Comparison of ENCODE assay signal across 14 cellular contexts in the genomic region with DNA sequence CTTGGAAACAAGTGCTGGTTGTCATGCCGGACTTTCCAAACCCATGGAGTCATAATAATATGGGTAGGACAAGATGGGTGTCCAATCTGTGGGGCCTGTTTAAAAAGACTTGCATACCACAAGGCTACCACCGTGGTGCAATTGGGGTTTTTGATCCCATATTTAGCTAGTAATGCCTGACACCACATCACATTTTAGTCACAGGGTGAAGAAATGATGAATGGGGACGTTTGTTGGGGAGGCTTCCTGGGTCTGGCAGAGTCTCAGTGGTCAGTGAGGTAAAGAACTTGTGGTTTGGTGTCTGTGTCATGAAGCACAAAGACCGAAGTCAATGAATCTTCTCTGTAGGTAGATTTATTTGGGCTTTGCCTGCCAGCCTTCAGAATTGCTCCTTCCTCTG. TPM values are rescaled to one million over a fixed set of nuclear protein-coding genes. Genes with fewer than 3 reads are reported as not detected.
A peak's percentile ranks its signal among the peaks of the same experiment; 100 is the strongest.
DNase-seq lines count a peak whose midpoint lies in the region; ATAC-seq, FAIRE-seq and TF ChIP-seq lines count a peak whose summit lies in the region.
"Had no signal": no experiment of that assay in that cellular context is flagged by ENCODE, and none has a peak within 500 bp of the region (broad histone marks: within the 10 kb centered on the region; RNA-seq: fewer than 3 reads in every experiment).

No MANE protein-coding gene starts in this region.

- TF ChIP-seq EP300 in GM12878 (IDR thresholded peaks at IDR 0.05; ENCODE audit: borderline replicate concordance in 1 of 2, control insufficient read depth in 1 of 2, low read depth in 2 of 2, low read length in 2 of 2): peak; percentile 84

- RAD21 ChIA-PET in GM12878 (lab: Charles Lee; ENCODE audit: unreplicated experiment): interaction anchor here (1.1 to 1.6 kb wide), 4 partner anchors 11 to 119 kb away, joined by 3 to 5 read pairs (median 3); no protein-coding TSS in a partner anchor

- no peak overlapping the region for H3K9ac ChIP-seq in GM12878 (ENCODE audit: control insufficient read depth, insufficient read depth, low read length)
- H3K9ac ChIP-seq: BLaER1 had no signal

- H3K4me1 ChIP-seq in GM12878 (ENCODE audit: control insufficient read depth, insufficient read depth, low read length): no peaks in the 10 kb centered on the region
- H3K4me1 ChIP-seq in naive thymus-derived CD4-positive, alpha-beta T cell (ENCODE audit: control insufficient read depth in 2 of 2, insufficient read depth in 2 of 2, low read length in 2 of 2): no peaks in the 10 kb centered on the region
- H3K4me1 ChIP-seq: BLaER1 had no signal

- no peak for TF ChIP-seq RAD21 in GM12878 (IDR thresholded peaks at IDR 0.05; ENCODE audit: insufficient read depth, low read depth, low read length)

- no peaks in the 10 kb centered on the region for H3K9me3 ChIP-seq in GM12878 (replicated peaks; ENCODE audit: control insufficient read depth, insufficient read depth, low read length)
- no peaks in the 10 kb centered on the region for H3K9me3 ChIP-seq in naive thymus-derived CD4-positive, alpha-beta T cell (ENCODE audit: control insufficient read depth in 2 of 3, low read length in 3 of 3)
- H3K9me3 ChIP-seq: BLaER1 had no signal

- SMC1A ChIA-PET in GM12878 (lab: Charles Lee; ENCODE audit: uncharacterized antibody, unreplicated experiment): interaction anchor here (1.0 to 1.7 kb wide), 6 partner anchors 9 to 228 kb away, joined by 3 to 5 read pairs (median 3); no protein-coding TSS in a partner anchor

- H3K36me3 ChIP-seq in GM12878 (ENCODE audit: control insufficient read depth in 2 of 2, insufficient read depth in 2 of 2, low read length in 1 of 2): no peaks in the 10 kb centered on the region
- no peaks in the 10 kb centered on the region for H3K36me3 ChIP-seq in naive thymus-derived CD4-positive, alpha-beta T cell (ENCODE audit: control insufficient read depth in 2 of 3, insufficient read depth in 3 of 3, low read length in 3 of 3)
- H3K36me3 ChIP-seq: BLaER1 had no signal

- TF ChIP-seq CTCF in GM13976 (IDR thresholded peaks at IDR 0.05; ENCODE audit: borderline replicate concordance, control extremely low read depth, extremely low read depth, insufficient read depth, missing control alignments): no peak
- TF ChIP-seq CTCF in GM12878 (IDR thresholded peaks at IDR 0.05 in 2 of 3, conservative IDR thresholded peaks at IDR 0.05 in 1 of 3; ENCODE audit: control insufficient read depth in 2 of 3, extremely low read depth in 1 of 3, insufficient read depth in 1 of 3, low read depth in 3 of 3, low read length in 3 of 3): no peak
- TF ChIP-seq CTCF in RWPE1 (conservative IDR thresholded peaks at IDR 0.05; ENCODE audit: low read depth): no peak

- CTCF ChIA-PET in GM12878 (lab: Yijun Ruan, JAX): no interaction called here
- CTCF ChIA-PET in RWPE1 (lab: Yijun Ruan, JAX): no interaction called here
- CTCF ChIA-PET in naive thymus-derived CD4-positive, alpha-beta T cell (lab: Charles Lee): no interaction called here

- 7% methylated on average over 4 of the region's 4 CpGs for WGBS in GM12878 (ENCODE audit: insufficient coverage, insufficient replicate concordance, low lambda C conversion rate, missing lambda C conversion rate)

- H3K27ac Mint-ChIP-seq in naive thymus-derived CD4-positive, alpha-beta T cell: no peak overlapping the region

- DNase-seq in GM13976 (ENCODE audit: low spot score) (peak; percentile 55), GM12878 (ENCODE audit: low read depth, low spot score) (peak; percentile 59), RWPE1 (ENCODE audit: low spot score) (no peak), NCI-H1930 (lab: John Stamatoyannopoulos, UW) (no peak), globus pallidus (ENCODE audit: low spot score) (no peak)
- no peak for DNase-seq in naive thymus-derived CD4-positive, alpha-beta T cell
- DNase-seq: activated T-cell treated with anti-CD3 and anti-CD28 coated beads, Interleukin-2, amount 50 U/mL, for 48 hours; NCI-H1694 treated with DMSO at 0.1 percent for 48 hours; stimulated activated naive CD4-positive, alpha-beta T cell had no signal

- H3K4me3 Mint-ChIP-seq in naive thymus-derived CD4-positive, alpha-beta T cell: no peak overlapping the region
- H3K4me3 Mint-ChIP-seq: nephron had no signal

- no peak for TF ChIP-seq POLR2A in GM12878 (IDR thresholded peaks at IDR 0.05; ENCODE audit: low read depth, low read length)

- H3K27ac ChIP-seq in GM12878 (ENCODE audit: control insufficient read depth, insufficient read depth) (0 out of 2 replicates have a peak overlapping the region, but pooled peaks have one; percentile 18), RWPE1 (no peak overlapping the region)
- H3K27ac ChIP-seq in naive thymus-derived CD4-positive, alpha-beta T cell (ENCODE audit: low read depth, low read length): no peak overlapping the region
- H3K27ac ChIP-seq: BLaER1, VCaP had no signal

- H3K9me3 Mint-ChIP-seq in naive thymus-derived CD4-positive, alpha-beta T cell: no peaks in the 10 kb centered on the region
- H3K9me3 Mint-ChIP-seq: nephron had no signal

- peaks cover 3 to 34% (median 22%) of the 10 kb centered on the region in 5 donors for H3K27me3 Mint-ChIP-seq in naive thymus-derived CD4-positive, alpha-beta T cell

- peak; percentile 31 for FAIRE-seq in GM12878 (lab: Jason Lieb, UNC)

- H2AFZ ChIP-seq in GM12878 (ENCODE audit: control insufficient read depth, low read depth, low read length): no peak overlapping the region

- no TSS peak for BruUV-seq in GM12878 (replicated peaks; lab: Mats Ljungman, UMichigan)

- peaks cover 5% of the 10 kb centered on the region for H3K79me2 ChIP-seq in GM12878 (ENCODE audit: control insufficient read depth, insufficient read depth, low read length)

- H3K36me3 Mint-ChIP-seq in naive thymus-derived CD4-positive, alpha-beta T cell: no peaks in the 10 kb centered on the region

- H4K20me1 ChIP-seq in GM12878 (ENCODE audit: control insufficient read depth, insufficient read depth): no peaks in the 10 kb centered on the region
- H4K20me1 ChIP-seq: BLaER1 had no signal

- no peaks in the 10 kb centered on the region for H3K4me1 Mint-ChIP-seq in naive thymus-derived CD4-positive, alpha-beta T cell

- intact Hi-C loops in GM12878 (cut with micrococcal nuclease; ENCODE audit: unreplicated experiment): no loop called here
- intact Hi-C loops in naive thymus-derived CD4-positive, alpha-beta T cell (cut with micrococcal nuclease): no loop called here

- H3K4me3 ChIP-seq in GM12878: no peak overlapping the region
- H3K4me3 ChIP-seq in naive thymus-derived CD4-positive, alpha-beta T cell (ENCODE audit: low read length): no peak overlapping the region
- H3K4me3 ChIP-seq: BLaER1 had no signal

- POLR2A ChIA-PET in GM12878 (lab: Charles Lee) (interaction anchor here (1.4 kb wide), 1 partner anchor 16 kb away, joined by 3 read pairs; no protein-coding TSS in a partner anchor), RWPE1 (lab: Yijun Ruan, JAX; ENCODE audit: low non-redundant PET) (no interaction called here)
- POLR2A ChIA-PET in naive thymus-derived CD4-positive, alpha-beta T cell (lab: Charles Lee): no interaction called here

- in situ Hi-C loops in GM13976 (cut with MboI; ENCODE audit: low sequenced_read_pairs, unreplicated experiment) (no loop called here), GM12878 (cut with MboI) (no loop called here)

- H3K27me3 ChIP-seq in GM12878 (replicated peaks in 1 of 2; ENCODE audit: control insufficient read depth in 2 of 2, insufficient read depth in 2 of 2, low read length in 1 of 2): no peaks in the 10 kb centered on the region
- H3K27me3 ChIP-seq in naive thymus-derived CD4-positive, alpha-beta T cell (ENCODE audit: control insufficient read depth in 2 of 2, insufficient read depth in 2 of 2, low read length in 2 of 2): no peaks in the 10 kb centered on the region
- H3K27me3 ChIP-seq: BLaER1 had no signal

- ATAC-seq in GM21528 (IDR thresholded peaks at IDR 0.05; ENCODE audit: low FRiP score, unreplicated experiment) (peak; percentile 57), HG03469 (IDR thresholded peaks at IDR 0.05; ENCODE audit: unreplicated experiment) (peak; percentile 57), GM12878 (peak; percentile 84)
- no peak for ATAC-seq in naive thymus-derived CD4-positive, alpha-beta T cell

- H3K4me2 ChIP-seq in GM12878 (ENCODE audit: control insufficient read depth, insufficient read depth): 0 out of 2 replicates have a peak overlapping the region, but pooled peaks have one; percentile 13
- H3K4me2 ChIP-seq: BLaER1 had no signal

TF ChIP-seq in GM12878, 131 proteins besides CTCF, POLR2A, EP300 and RAD21 (continues in another document):
- TF ChIP-seq WRNIP1 (IDR thresholded peaks at IDR 0.05; ENCODE audit: borderline replicate concordance, low read depth, low read length): no peak

RNA-seq across cellular contexts. Expression of a gene that starts 31.0 kb away (rescaled TPM):
- 161 and 165 TPM in 2 replicates for total RNA-seq in GM12878 (2013; cell fraction: nucleolus; rRNA removed)
- total RNA-seq in GM12878 (2014; rRNA removed): 88.8 and 95.5 TPM in 2 replicates
- 87.3 and 91.7 TPM in 2 replicates for total RNA-seq in GM12878 (2014; rRNA removed; fragmentation: Illumina TruSeq; extraction: Trizol)
- 68.3 and 69.4 TPM in 2 replicates for total RNA-seq in GM12878 (2021)
- 29.2 TPM for polyA plus RNA-seq in GM12878 (2011; ENCODE audit: low read depth)
- polyA plus RNA-seq in GM12878 (2011; rRNA removed): 63.1 and 88.6 TPM in 2 replicates
- 34.7 and 48.4 TPM in 2 replicates for polyA plus RNA-seq in GM12878 (2011; cell fraction: cytosol; rRNA removed)
- 36.0 and 43.6 TPM in 2 replicates for polyA plus RNA-seq in GM12878 (2011; cell fraction: nucleus; rRNA removed)
- polyA plus RNA-seq in GM12878 (2012): 41.4 and 41.6 TPM in 2 replicates
- 84.9 and 116 TPM in 2 replicates for polyA plus RNA-seq in GM12878 (2014; fragmentation: Illumina TruSeq; extraction: Trizol)
- polyA plus RNA-seq in GM12878 (2014; fragmentation: Nextera tagmentation; extraction: Ambion mirVana): 10 to 100 TPM; 27.0 to 36.7 TPM
- polyA plus RNA-seq in GM12878 (2014; rRNA removed): 69.3 and 83.6 TPM in 2 replicates
- 10 to 100 TPM; 82.7 to 97.6 TPM for polyA plus RNA-seq in GM12878 (2016; fragmentation: Nextera tagmentation; extraction: Ambion mirVana)
- polyA minus RNA-seq in GM12878 (2011; rRNA and poly(A)+ RNA removed): 46.6 and 62.8 TPM in 2 replicates
- 16.6 and 23.6 TPM in 2 replicates for polyA minus RNA-seq in GM12878 (2011; cell fraction: cytosol; rRNA and poly(A)+ RNA removed)
- polyA minus RNA-seq in GM12878 (2011; cell fraction: nucleus; rRNA and poly(A)+ RNA removed): 48.7 and 60.0 TPM in 2 replicates
- total RNA-seq in naive thymus-derived CD4-positive, alpha-beta T cell: 1 to 10 TPM in 1 of 5 experiments, under 1 TPM in 1, not detected in 3; 0.48 to 1.8 TPM
- not detected for polyA plus RNA-seq in naive thymus-derived CD4-positive, alpha-beta T cell

Comparison
In these comparisons a context has a peak if more than half of its experiments do, and no peak if none do; other contexts are left out.
1. DNase-seq: peak in GM13976 (single experiment) and GM12878 (single experiment); none in RWPE1 (single experiment), NCI-H1930 (0 of 2), globus pallidus (single experiment) and naive thymus-derived CD4-positive, alpha-beta T cell (0 of 9).
2. RNA of a gene that starts 31.0 kb away (total RNA-seq): 68.3 to 165 TPM in GM12878; 0.48 to 1.8 TPM in naive thymus-derived CD4-positive, alpha-beta T cell; every median in the first group is over 10 times any median in the second.